Comparison of ENCODE assay signal across 11 cellular contexts in genomic region chr22:39524753-39525657, GRCh38. TPM values are rescaled to one million over a fixed set of nuclear protein-coding genes. Genes with fewer than 3 reads are reported as not detected.
DNase-seq lines count a peak whose midpoint lies in the region; ATAC-seq and TF ChIP-seq lines count a peak whose summit lies in the region.
"Had no signal": no experiment of that assay in that cellular context is flagged by ENCODE, and none has a peak within 500 bp of the region (broad histone marks: within the 10 kb centered on the region; RNA-seq: fewer than 3 reads in every experiment).

No MANE protein-coding gene starts in this region.

- H3K36me3 ChIP-seq in SK-N-MC (ENCODE audit: insufficient read depth, low read length) (peaks cover 45% of the 10 kb centered on the region), gastroesophageal sphincter (peaks cover 6 to 67% of the 10 kb centered on the region in 2 donors), tibial artery (peaks cover 31 to 92% (median 46%) of the 10 kb centered on the region in 3 donors)

- DNase-seq in activated naive CD4-positive, alpha-beta T cell treated with anti-CD3 and anti-CD28 coated beads, Interleukin-2, amount 50 U/mL, for 16 hours, result no peak
- DNase-seq in SK-N-MC (ENCODE audit: low read depth, low spot score) (no peak), tibial artery (no peak), LoVo (ENCODE audit: low spot score) (no peak), NCI-H345 (lab: John Stamatoyannopoulos, UW) (no peak)
- DNase-seq: GF-D8, NCI-H187 had no signal

- no peak overlapping the region for H3K9ac ChIP-seq in SK-N-MC (ENCODE audit: insufficient read length)

- peak overlapping the region; percentile 80 for H3K4me3 Mint-ChIP-seq in activated naive CD4-positive, alpha-beta T cell treated with anti-CD3 and anti-CD28 coated beads, Interleukin-2, amount 50 U/mL, for 24 hours

- TF ChIP-seq POLR2A in gastroesophageal sphincter (IDR thresholded peaks at IDR 0.05), result no peak

- H3K4me1 ChIP-seq in gastroesophageal sphincter (peaks cover 0 to 85% (median 62%) of the 10 kb centered on the region in 3 donors), tibial artery (peaks cover 14 to 78% (median 59%) of the 10 kb centered on the region in 4 donors)

- intact Hi-C loops in tibial artery (cut with DNase I; ENCODE audit: low total_unique reads), result loop anchor here (5.0 to 10.0 kb wide), 5 partner anchors 33 to 373 kb away; partner anchors contain the start of genes CBX7, RPL3 and TAB1

- H3K27ac Mint-ChIP-seq in activated naive CD4-positive, alpha-beta T cell treated with anti-CD3 and anti-CD28 coated beads, Interleukin-2, amount 50 U/mL, for 24 hours, result peak overlapping the region; percentile 94

- peaks cover 75% of the 10 kb centered on the region for H3K4me1 Mint-ChIP-seq in activated naive CD4-positive, alpha-beta T cell treated with anti-CD3 and anti-CD28 coated beads, Interleukin-2, amount 50 U/mL, for 24 hours

- H3K27ac ChIP-seq in SK-N-MC (peak overlapping the region; percentile 51), gastroesophageal sphincter (peak overlapping the region in 3 of 4 donors; percentile 98 to 100 (median 100)), tibial artery (peak overlapping the region; percentile 57 to 99)
- H3K27ac ChIP-seq: thyroid gland had no signal

- ATAC-seq in gastroesophageal sphincter (no peak), GM19324 (IDR thresholded peaks at IDR 0.05; ENCODE audit: low FRiP score, unreplicated experiment) (no peak)

- peaks cover 36% of the 10 kb centered on the region for H3K36me3 Mint-ChIP-seq in activated naive CD4-positive, alpha-beta T cell treated with anti-CD3 and anti-CD28 coated beads, Interleukin-2, amount 50 U/mL, for 24 hours

- H3K27me3 ChIP-seq in gastroesophageal sphincter (no peaks in the 10 kb centered on the region), tibial artery (no peaks in the 10 kb centered on the region)
- H3K27me3 ChIP-seq: thyroid gland had no signal

- H3K4me3 ChIP-seq in SK-N-MC (no peak overlapping the region), gastroesophageal sphincter (peak overlapping the region in 1 of 2 donors; percentile 100), tibial artery (no peak overlapping the region)
- H3K4me3 ChIP-seq: thyroid gland had no signal

- no peak for TF ChIP-seq CTCF in gastroesophageal sphincter (IDR thresholded peaks at IDR 0.05)
- TF ChIP-seq CTCF in tibial artery (IDR thresholded peaks at IDR 0.05), result no peak

- no peaks in the 10 kb centered on the region for H3K27me3 Mint-ChIP-seq in activated naive CD4-positive, alpha-beta T cell treated with anti-CD3 and anti-CD28 coated beads, Interleukin-2, amount 50 U/mL, for 24 hours

- H3K9me3 Mint-ChIP-seq in activated naive CD4-positive, alpha-beta T cell treated with anti-CD3 and anti-CD28 coated beads, Interleukin-2, amount 50 U/mL, for 24 hours, result no peaks in the 10 kb centered on the region

- WGBS in gastroesophageal sphincter (ENCODE audit: low coverage in 1 of 2), 2 donors, result 14 to 33% methylated on average over 1 of the region's 10 CpGs

- H3K9me3 ChIP-seq in SK-N-MC (ENCODE audit: low read depth, low read length) (no peaks in the 10 kb centered on the region), gastroesophageal sphincter (no peaks in the 10 kb centered on the region), tibial artery (no peaks in the 10 kb centered on the region)
- H3K9me3 ChIP-seq: thyroid gland had no signal

- no peak for TF ChIP-seq EP300 in gastroesophageal sphincter (IDR thresholded peaks at IDR 0.05)

RNA-seq across cellular contexts. Expression of gene ATF4, which starts 4.6 kb away (rescaled TPM):
- total RNA-seq in gastroesophageal sphincter, result 100 to 1,000 TPM; 450 to 718 (median 563) TPM

RNA-seq across cellular contexts. Expression of gene RPS19BP1, which starts 7.5 kb away (rescaled TPM):
- total RNA-seq in gastroesophageal sphincter, result 100 to 1,000 TPM; 144 to 176 (median 160) TPM

RNA-seq across cellular contexts. Expression of gene MIEF1, which starts 22.9 kb away (rescaled TPM):
- 10 to 100 TPM; 17.8 to 28.3 (median 21.4) TPM for total RNA-seq in gastroesophageal sphincter

RNA-seq across cellular contexts. Expression of gene CACNA1I, which starts 45.5 kb away (rescaled TPM):
- total RNA-seq in gastroesophageal sphincter, result under 1 TPM; 0.04 to 0.54 (median 0.11) TPM
